In the genomic region with DNA sequence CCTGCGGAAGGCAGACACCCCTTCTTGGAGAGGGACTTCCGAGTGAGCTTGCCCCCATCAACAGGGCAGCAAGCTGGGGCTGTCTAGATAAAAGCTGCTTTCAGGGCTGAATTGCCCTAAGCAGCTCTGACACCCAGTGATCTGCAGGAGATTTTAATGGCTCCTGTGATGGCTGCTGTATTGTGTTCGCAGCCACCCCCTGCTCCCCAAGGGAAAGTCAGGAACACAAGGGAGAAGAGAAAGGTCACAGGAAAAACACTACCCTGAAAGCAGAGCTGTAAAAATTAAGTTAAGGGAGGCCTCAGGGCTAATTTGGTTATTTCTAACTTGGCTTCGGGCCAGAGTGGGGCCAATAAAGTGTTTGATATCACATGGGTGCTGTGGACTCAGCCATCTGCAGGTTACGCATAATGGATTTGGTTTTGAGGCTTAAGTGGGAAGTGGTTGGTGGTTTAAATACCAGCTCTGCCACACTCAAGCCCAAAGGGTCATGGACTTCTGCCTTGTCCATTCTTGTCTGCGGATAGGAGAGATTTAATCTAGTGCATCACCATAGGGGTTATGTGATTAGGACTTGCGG, we compare ENCODE assay signal across 13 cellular contexts.
DNase-seq lines count a peak whose midpoint lies in the region; ATAC-seq and TF ChIP-seq lines count a peak whose summit lies in the region.
"Had no signal": no experiment of that assay in that cellular context is flagged by ENCODE, and none has a peak within 500 bp of the region (broad histone marks: within the 10 kb centered on the region; RNA-seq: fewer than 3 reads in every experiment).

No MANE protein-coding gene starts in this region.

- H3K27me3 Mint-ChIP-seq in stimulated activated naive CD8-positive, alpha-beta T cell treated with anti-CD3 and anti-CD28 coated beads, Interleukin-15, amount 100 ng/mL, for 72 hours: peaks cover 31% of the 10 kb centered on the region

- no peak overlapping the region for H3K27ac ChIP-seq in A673 (ENCODE audit: low read depth, low read length, poor library complexity, severe bottlenecking)
- H3K27ac ChIP-seq: vagina had no signal

- POLR2A ChIA-PET in A673 (lab: Charles Lee; ENCODE audit: low non-redundant PET): no interaction called here

- peaks cover 0 to 5% of the 10 kb centered on the region in 2 donors for H3K9me3 Mint-ChIP-seq in stimulated activated naive CD8-positive, alpha-beta T cell treated with anti-CD3 and anti-CD28 coated beads, Interleukin-15, amount 100 ng/mL, for 72 hours
- H3K9me3 Mint-ChIP-seq: activated CD4-positive, alpha-beta memory T cell treated with anti-CD3 and anti-CD28 coated beads, Interleukin-2, amount 10 ng/mL, durations not matched to agents 7 days and 5 days; activated T-helper 1 cell treated with anti-CD3 and anti-CD28 coated beads, Interleukin-12 subunit alpha, Interleukin-12 subunit beta, Interleukin-2, Interleukin-4 antibody, amounts not matched to agents 30 ng/mL and 10 ng/mL and 1 ng/mL, durations not matched to agents 14 hours and 24 hours and 36 hours had no signal

- peak overlapping the region in 1 of 2 donors; percentile 6 for H3K27ac Mint-ChIP-seq in stimulated activated naive CD8-positive, alpha-beta T cell treated with anti-CD3 and anti-CD28 coated beads, Interleukin-15, amount 100 ng/mL, for 72 hours
- H3K27ac Mint-ChIP-seq: activated CD4-positive, alpha-beta memory T cell treated with anti-CD3 and anti-CD28 coated beads, Interleukin-2, amount 10 ng/mL, durations not matched to agents 7 days and 5 days; activated T-helper 1 cell treated with anti-CD3 and anti-CD28 coated beads, Interleukin-12 subunit alpha, Interleukin-12 subunit beta, Interleukin-2, Interleukin-4 antibody, amounts not matched to agents 30 ng/mL and 10 ng/mL and 1 ng/mL, durations not matched to agents 14 hours and 24 hours and 36 hours had no signal

- DNase-seq in A673 (ENCODE audit: low spot score): peak; percentile 48
- DNase-seq in DMS79 treated with DMSO at 0.1 percent for 48 hours (lab: John Stamatoyannopoulos, UW): peak; percentile 95
- peak; percentile 26 for DNase-seq in NCI-H187 treated with DMSO at 0.1 percent for 48 hours (lab: John Stamatoyannopoulos, UW)
- DNase-seq in SW480 (ENCODE audit: low spot score): peak; percentile 89
- DNase-seq in stimulated activated naive CD8-positive, alpha-beta T cell treated with anti-CD3 and anti-CD28 coated beads, Interleukin-15, amount 100 ng/mL, for 72 hours: no peak
- DNase-seq in middle frontal gyrus (ENCODE audit: extremely low spot score, low spot score): no peak
- DNase-seq: activated CD4-positive, alpha-beta memory T cell treated with anti-CD3 and anti-CD28 coated beads, Interleukin-2, amount 10 ng/mL, durations not matched to agents 7 days and 5 days; left ventricle myocardium superior; stimulated activated CD4-positive, alpha-beta T cell treated with anti-CD3 and anti-CD28 coated beads, Interleukin-12 subunit alpha, Interleukin-12 subunit beta, amount 100 ng/mL, for 4 hours had no signal

- ATAC-seq in stimulated activated naive CD8-positive, alpha-beta T cell treated with anti-CD3 and anti-CD28 coated beads, Interleukin-15, amount 100 ng/mL, for 72 hours: no peak
- no peak for ATAC-seq in GM19467 (IDR thresholded peaks at IDR 0.05; ENCODE audit: unreplicated experiment)
- no peak for ATAC-seq in HG03432 (IDR thresholded peaks at IDR 0.05; ENCODE audit: unreplicated experiment)
- ATAC-seq: left ventricle myocardium superior had no signal

- no peak overlapping the region for H3K4me3 ChIP-seq in A673 (ENCODE audit: low read depth, low read length, poor library complexity, severe bottlenecking)
- H3K4me3 ChIP-seq: vagina had no signal

- no peak for TF ChIP-seq CTCF in A673 (conservative IDR thresholded peaks at IDR 0.05; ENCODE audit: low read depth, low read length)

- intact Hi-C loops in A673 (cut with micrococcal nuclease; ENCODE audit: unreplicated experiment): no loop called here

- H3K9me3 ChIP-seq in A673 (ENCODE audit: low read depth, low read length, poor library complexity, severe bottlenecking): no peaks in the 10 kb centered on the region
- H3K9me3 ChIP-seq: vagina had no signal

- no peak overlapping the region for H3K4me3 Mint-ChIP-seq in stimulated activated naive CD8-positive, alpha-beta T cell treated with anti-CD3 and anti-CD28 coated beads, Interleukin-15, amount 100 ng/mL, for 72 hours
- H3K4me3 Mint-ChIP-seq: activated CD4-positive, alpha-beta memory T cell treated with anti-CD3 and anti-CD28 coated beads, Interleukin-2, amount 10 ng/mL, durations not matched to agents 7 days and 5 days; activated T-helper 1 cell treated with anti-CD3 and anti-CD28 coated beads, Interleukin-12 subunit alpha, Interleukin-12 subunit beta, Interleukin-2, Interleukin-4 antibody, amounts not matched to agents 30 ng/mL and 10 ng/mL and 1 ng/mL, durations not matched to agents 14 hours and 24 hours and 36 hours had no signal

- no peaks in the 10 kb centered on the region for H3K4me1 Mint-ChIP-seq in stimulated activated naive CD8-positive, alpha-beta T cell treated with anti-CD3 and anti-CD28 coated beads, Interleukin-15, amount 100 ng/mL, for 72 hours
- H3K4me1 Mint-ChIP-seq: activated CD4-positive, alpha-beta memory T cell treated with anti-CD3 and anti-CD28 coated beads, Interleukin-2, amount 10 ng/mL, durations not matched to agents 7 days and 5 days had no signal

- peaks cover 25% of the 10 kb centered on the region for H3K4me1 ChIP-seq in A673 (ENCODE audit: insufficient read depth, low read length, poor library complexity, severe bottlenecking)
- H3K4me1 ChIP-seq: vagina had no signal

- CTCF ChIA-PET in A673 (lab: Charles Lee): no interaction called here

- H3K27me3 ChIP-seq in A673 (replicated peaks; ENCODE audit: insufficient read depth, low read depth, low read length, poor library complexity): no peaks in the 10 kb centered on the region
- H3K27me3 ChIP-seq: vagina had no signal

- H3K36me3 ChIP-seq in A673 (ENCODE audit: insufficient read depth, low read length, poor library complexity, severe bottlenecking): no peaks in the 10 kb centered on the region
- H3K36me3 ChIP-seq: vagina had no signal

- BruUV-seq in A673 (replicated peaks; lab: Mats Ljungman, UMichigan): no TSS peak

Comparison
In these comparisons a context has a peak if more than half of its experiments do, and no peak if none do; other contexts are left out.
1. DNase-seq: peak in A673 (single experiment), DMS79 treated with DMSO at 0.1 percent for 48 hours (single experiment), NCI-H187 treated with DMSO at 0.1 percent for 48 hours (single experiment) and SW480 (single experiment); none in stimulated activated naive CD8-positive, alpha-beta T cell treated with anti-CD3 and anti-CD28 coated beads, Interleukin-15, amount 100 ng/mL, for 72 hours (0 of 2) and middle frontal gyrus (single experiment).